1 cellular context compared by ENCODE assay signal in the genomic region with DNA sequence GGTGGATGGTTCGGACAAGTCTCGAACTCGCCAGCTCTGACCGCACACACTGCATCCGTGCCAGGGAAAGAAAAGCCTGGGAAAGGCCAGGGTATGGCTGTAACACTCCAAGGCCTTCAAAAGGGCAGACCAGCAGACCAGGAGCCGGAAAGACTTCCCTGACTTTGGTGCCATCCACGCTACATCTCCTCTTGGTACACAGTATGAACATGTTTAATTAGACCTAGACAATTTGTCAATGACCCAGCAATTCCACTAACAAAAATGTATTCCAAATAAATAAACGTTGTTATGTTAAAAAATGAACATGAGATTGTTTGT.
TF ChIP-seq lines count a peak whose summit lies in the region.

No MANE protein-coding gene starts in this region.

TF ChIP-seq in HepG2, 621 proteins besides CTCF, POLR2A, EP300 and RAD21 (continues in another document):
- TF ChIP-seq MAX (IDR thresholded peaks at IDR 0.05) (no peak), ZNF556 (CRISPR knock-in tag; IDR thresholded peaks at IDR 0.05; ENCODE audit: borderline replicate concordance) (0 out of 2 replicates have a peak, but pooled peaks have one; percentile 33), IKZF4 (CRISPR knock-in tag; IDR thresholded peaks at IDR 0.05; ENCODE audit: borderline replicate concordance, low read depth, not compliant biosample characterization) (peak; percentile 35), ZNF790 (CRISPR knock-in tag; IDR thresholded peaks at IDR 0.05; ENCODE audit: borderline replicate concordance) (0 out of 2 replicates have a peak, but pooled peaks have one; percentile 2), SP140L (CRISPR knock-in tag; IDR thresholded peaks at IDR 0.05; ENCODE audit: borderline replicate concordance) (no peak), ZNF572 (CRISPR knock-in tag; IDR thresholded peaks at IDR 0.05) (no peak), GATA4 (IDR thresholded peaks at IDR 0.05; ENCODE audit: borderline replicate concordance, low read depth) (0 out of 2 replicates have a peak, but pooled peaks have one; percentile 11), CREB1 (IDR thresholded peaks at IDR 0.05) (no peak), CREB1 (CRISPR knock-in tag; IDR thresholded peaks at IDR 0.05) (0 out of 2 replicates have a peak, but pooled peaks have one; percentile 28), ZNF710 (CRISPR knock-in tag; IDR thresholded peaks at IDR 0.05; ENCODE audit: borderline replicate concordance) (0 out of 2 replicates have a peak, but pooled peaks have one; percentile 17), ZBTB21 (CRISPR knock-in tag; IDR thresholded peaks at IDR 0.05) (0 out of 2 replicates have a peak, but pooled peaks have one; percentile 6), THAP9 (CRISPR knock-in tag; IDR thresholded peaks at IDR 0.05; ENCODE audit: borderline replicate concordance) (peak; percentile 74; the same call in 1 of the 2 replicates), MTA1 (CRISPR knock-in tag; IDR thresholded peaks at IDR 0.05; ENCODE audit: borderline replicate concordance) (0 out of 2 replicates have a peak, but pooled peaks have one; percentile 12), ZSCAN22 (CRISPR knock-in tag; IDR thresholded peaks at IDR 0.05) (0 out of 2 replicates have a peak, but pooled peaks have one; percentile 37), ZBTB44 (CRISPR knock-in tag; IDR thresholded peaks at IDR 0.05) (no peak), RNF2 (conservative IDR thresholded peaks at IDR 0.05; ENCODE audit: low read depth) (0 out of 2 replicates have a peak, but pooled peaks have one; percentile 1), NR0B2 (CRISPR knock-in tag; IDR thresholded peaks at IDR 0.05) (no peak), POLR2G (IDR thresholded peaks at IDR 0.05; ENCODE audit: low read depth, low read length) (0 out of 2 replicates have a peak, but pooled peaks have one; percentile 45), ZNF878 (CRISPR knock-in tag; IDR thresholded peaks at IDR 0.05) (peak; percentile 65; the same call in 1 of the 2 replicates), ZNF564 (CRISPR knock-in tag; IDR thresholded peaks at IDR 0.05) (no peak), ZNF143 (CRISPR knock-in tag; IDR thresholded peaks at IDR 0.05) (no peak), SALL1 (CRISPR knock-in tag; IDR thresholded peaks at IDR 0.05) (peak; percentile 12; the same call in 1 of the 2 replicates), THRA (CRISPR knock-in tag; IDR thresholded peaks at IDR 0.05; ENCODE audit: borderline replicate concordance) (no peak), ZNF280B (CRISPR knock-in tag; IDR thresholded peaks at IDR 0.05; ENCODE audit: borderline replicate concordance) (peak; percentile 25; the same call in 1 of the 2 replicates), ZNF337 (CRISPR knock-in tag; IDR thresholded peaks at IDR 0.05; ENCODE audit: borderline replicate concordance, low read depth) (0 out of 2 replicates have a peak, but pooled peaks have one; percentile 48), SRSF9 (IDR thresholded peaks at IDR 0.05; ENCODE audit: borderline replicate concordance, insufficient read depth, low read depth, low read length, poor library complexity, severe bottlenecking) (no peak), PAX8 (CRISPR knock-in tag; IDR thresholded peaks at IDR 0.05; ENCODE audit: borderline replicate concordance) (0 out of 2 replicates have a peak, but pooled peaks have one; percentile 49), SSRP1 (CRISPR knock-in tag; IDR thresholded peaks at IDR 0.05) (no peak), NRL (CRISPR knock-in tag; IDR thresholded peaks at IDR 0.05; ENCODE audit: borderline replicate concordance) (no peak), ZNF441 (CRISPR knock-in tag; IDR thresholded peaks at IDR 0.05; ENCODE audit: borderline replicate concordance) (peak; percentile 76), ZNF101 (CRISPR knock-in tag; IDR thresholded peaks at IDR 0.05; ENCODE audit: borderline replicate concordance, low read depth) (peak; percentile 61; the same call in 1 of the 2 replicates), ZMAT3 (CRISPR knock-in tag; conservative IDR thresholded peaks at IDR 0.05) (0 out of 2 replicates have a peak, but pooled peaks have one; percentile 53), HIVEP1 (CRISPR knock-in tag; IDR thresholded peaks at IDR 0.05) (peak; percentile 25; the same call in 1 of the 2 replicates)
- TF ChIP-seq, protein P1, sequence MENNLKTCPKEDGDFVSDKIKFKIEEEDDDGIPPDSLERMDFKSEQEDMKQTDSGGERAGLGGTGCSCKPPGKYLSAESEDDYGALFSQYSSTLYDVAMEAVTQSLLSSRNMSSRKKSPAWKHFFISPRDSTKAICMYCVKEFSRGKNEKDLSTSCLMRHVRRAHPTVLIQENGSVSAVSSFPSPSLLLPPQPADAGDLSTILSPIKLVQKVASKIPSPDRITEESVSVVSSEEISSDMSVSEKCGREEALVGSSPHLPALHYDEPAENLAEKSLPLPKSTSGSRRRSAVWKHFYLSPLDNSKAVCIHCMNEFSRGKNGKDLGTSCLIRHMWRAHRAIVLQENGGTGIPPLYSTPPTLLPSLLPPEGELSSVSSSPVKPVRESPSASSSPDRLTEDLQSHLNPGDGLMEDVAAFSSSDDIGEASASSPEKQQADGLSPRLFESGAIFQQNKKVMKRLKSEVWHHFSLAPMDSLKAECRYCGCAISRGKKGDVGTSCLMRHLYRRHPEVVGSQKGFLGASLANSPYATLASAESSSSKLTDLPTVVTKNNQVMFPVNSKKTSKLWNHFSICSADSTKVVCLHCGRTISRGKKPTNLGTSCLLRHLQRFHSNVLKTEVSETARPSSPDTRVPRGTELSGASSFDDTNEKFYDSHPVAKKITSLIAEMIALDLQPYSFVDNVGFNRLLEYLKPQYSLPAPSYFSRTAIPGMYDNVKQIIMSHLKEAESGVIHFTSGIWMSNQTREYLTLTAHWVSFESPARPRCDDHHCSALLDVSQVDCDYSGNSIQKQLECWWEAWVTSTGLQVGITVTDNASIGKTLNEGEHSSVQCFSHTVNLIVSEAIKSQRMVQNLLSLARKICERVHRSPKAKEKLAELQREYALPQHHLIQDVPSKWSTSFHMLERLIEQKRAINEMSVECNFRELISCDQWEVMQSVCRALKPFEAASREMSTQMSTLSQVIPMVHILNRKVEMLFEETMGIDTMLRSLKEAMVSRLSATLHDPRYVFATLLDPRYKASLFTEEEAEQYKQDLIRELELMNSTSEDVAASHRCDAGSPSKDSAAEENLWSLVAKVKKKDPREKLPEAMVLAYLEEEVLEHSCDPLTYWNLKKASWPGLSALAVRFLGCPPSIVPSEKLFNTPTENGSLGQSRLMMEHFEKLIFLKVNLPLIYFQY (CRISPR knock-in tag; IDR thresholded peaks at IDR 0.05; ENCODE audit: borderline replicate concordance), result no peak
- TF ChIP-seq, protein P2, sequence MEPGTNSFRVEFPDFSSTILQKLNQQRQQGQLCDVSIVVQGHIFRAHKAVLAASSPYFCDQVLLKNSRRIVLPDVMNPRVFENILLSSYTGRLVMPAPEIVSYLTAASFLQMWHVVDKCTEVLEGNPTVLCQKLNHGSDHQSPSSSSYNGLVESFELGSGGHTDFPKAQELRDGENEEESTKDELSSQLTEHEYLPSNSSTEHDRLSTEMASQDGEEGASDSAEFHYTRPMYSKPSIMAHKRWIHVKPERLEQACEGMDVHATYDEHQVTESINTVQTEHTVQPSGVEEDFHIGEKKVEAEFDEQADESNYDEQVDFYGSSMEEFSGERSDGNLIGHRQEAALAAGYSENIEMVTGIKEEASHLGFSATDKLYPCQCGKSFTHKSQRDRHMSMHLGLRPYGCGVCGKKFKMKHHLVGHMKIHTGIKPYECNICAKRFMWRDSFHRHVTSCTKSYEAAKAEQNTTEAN (CRISPR knock-in tag; conservative IDR thresholded peaks at IDR 0.05), result 0 out of 2 replicates have a peak, but pooled peaks have one; percentile 12
- TF ChIP-seq, protein P3, sequence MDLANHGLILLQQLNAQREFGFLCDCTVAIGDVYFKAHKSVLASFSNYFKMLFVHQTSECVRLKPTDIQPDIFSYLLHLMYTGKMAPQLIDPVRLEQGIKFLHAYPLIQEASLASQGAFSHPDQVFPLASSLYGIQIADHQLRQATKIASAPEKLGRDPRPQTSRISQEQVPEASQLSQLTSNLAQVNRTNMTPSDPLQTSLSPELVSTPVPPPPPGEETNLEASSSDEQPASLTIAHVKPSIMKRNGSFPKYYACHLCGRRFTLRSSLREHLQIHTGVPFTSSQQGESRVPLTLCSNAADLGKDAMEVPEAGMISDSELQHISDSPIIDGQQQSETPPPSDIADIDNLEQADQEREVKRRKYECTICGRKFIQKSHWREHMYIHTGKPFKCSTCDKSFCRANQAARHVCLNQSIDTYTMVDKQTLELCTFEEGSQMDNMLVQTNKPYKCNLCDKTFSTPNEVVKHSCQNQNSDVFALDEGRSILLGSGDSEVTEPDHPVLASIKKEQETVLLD (CRISPR knock-in tag; IDR thresholded peaks at IDR 0.05; ENCODE audit: low read depth), result 0 out of 2 replicates have a peak, but pooled peaks have one; percentile 32
